In genomic region chr1:1627842-1628655, GRCh38 we compare ENCODE assay signal across 14 cellular contexts. TPM values are rescaled to one million over a fixed set of nuclear protein-coding genes. Genes with fewer than 3 reads are reported as not detected.
DNase-seq lines count a peak whose midpoint lies in the region; ATAC-seq, FAIRE-seq and TF ChIP-seq lines count a peak whose summit lies in the region.
"Had no signal": no experiment of that assay in that cellular context is flagged by ENCODE, and none has a peak within 500 bp of the region (broad histone marks: within the 10 kb centered on the region; RNA-seq: fewer than 3 reads in every experiment).

No MANE protein-coding gene starts in this region.

- H2AFZ ChIP-seq in HepG2 (ENCODE audit: low read length) (no peak overlapping the region), smooth muscle cell (ENCODE audit: low read depth) (no peak overlapping the region)

- H4K20me1 ChIP-seq in HepG2 (ENCODE audit: insufficient read depth, low read length) (no peaks in the 10 kb centered on the region), smooth muscle cell (ENCODE audit: low read depth) (peaks cover 37% of the 10 kb centered on the region)

- H3K36me3 Mint-ChIP-seq in T-cell = no peaks in the 10 kb centered on the region
- H3K36me3 Mint-ChIP-seq in stimulated activated memory B cell treated with anti-CD40 and anti-IgM and Interleukin-4, amounts not matched to agents 10 μg/mL and 1 μg/mL and 100 μg/mL, for 72 hours = no peaks in the 10 kb centered on the region

- ATAC-seq in T-cell (replicated peaks in 1 of 4) = no peak
- no peak for ATAC-seq in HepG2
- no peak for ATAC-seq in stimulated activated memory B cell treated with anti-CD40 and anti-IgM and Interleukin-4, amounts not matched to agents 10 μg/mL and 1 μg/mL and 100 μg/mL, for 72 hours

- H3K9me3 Mint-ChIP-seq in T-cell = no peaks in the 10 kb centered on the region
- H3K9me3 Mint-ChIP-seq in stimulated activated memory B cell treated with anti-CD40 and anti-IgM and Interleukin-4, amounts not matched to agents 10 μg/mL and 1 μg/mL and 100 μg/mL, for 72 hours = no peaks in the 10 kb centered on the region
- H3K9me3 Mint-ChIP-seq: T-helper 1 cell treated with Interleukin-12 subunit alpha and Interleukin-12 subunit beta and Interleukin-4 antibody, amounts not matched to agents 30 μg/mL and 1 μg/mL, for 36 hours had no signal

- no peak for FAIRE-seq in HepG2 (lab: Jason Lieb, UNC)
- FAIRE-seq: small intestine had no signal

- peak overlapping the region; percentile 28 to 57 (median 46) for H3K4me3 Mint-ChIP-seq in T-cell
- H3K4me3 Mint-ChIP-seq in stimulated activated memory B cell treated with anti-CD40 and anti-IgM and Interleukin-4, amounts not matched to agents 10 μg/mL and 1 μg/mL and 100 μg/mL, for 72 hours = peak overlapping the region; percentile 34
- H3K4me3 Mint-ChIP-seq: T-helper 1 cell treated with Interleukin-12 subunit alpha and Interleukin-12 subunit beta and Interleukin-4 antibody, amounts not matched to agents 30 μg/mL and 1 μg/mL, for 36 hours had no signal

- peaks cover 4 to 8% (median 7%) of the 10 kb centered on the region in 3 donors for H3K4me1 Mint-ChIP-seq in T-cell
- peaks cover 24% of the 10 kb centered on the region for H3K4me1 Mint-ChIP-seq in stimulated activated memory B cell treated with anti-CD40 and anti-IgM and Interleukin-4, amounts not matched to agents 10 μg/mL and 1 μg/mL and 100 μg/mL, for 72 hours

- H3K4me3 ChIP-seq in HepG2 (replicated peaks in 1 of 3; ENCODE audit: insufficient read depth in 1 of 3, low read depth in 2 of 3, low read length in 3 of 3) (no peak overlapping the region), smooth muscle cell (no peak overlapping the region), ascending aorta (no peak overlapping the region)

- H3K4me2 ChIP-seq in HepG2 (ENCODE audit: low read depth, low read length) (no peak overlapping the region), smooth muscle cell (no peak overlapping the region)

- H3K27ac Mint-ChIP-seq in T-cell = peak overlapping the region in 1 of 2 donors; percentile 39
- H3K27ac Mint-ChIP-seq in stimulated activated memory B cell treated with anti-CD40 and anti-IgM and Interleukin-4, amounts not matched to agents 10 μg/mL and 1 μg/mL and 100 μg/mL, for 72 hours = no peak overlapping the region
- H3K27ac Mint-ChIP-seq: T-helper 1 cell treated with Interleukin-12 subunit alpha and Interleukin-12 subunit beta and Interleukin-4 antibody, amounts not matched to agents 30 μg/mL and 1 μg/mL, for 36 hours had no signal

- peaks cover 3% of the 10 kb centered on the region for H3F3A ChIP-seq in smooth muscle cell (ENCODE audit: low read depth)

- TF ChIP-seq CTCF in HepG2 (CRISPR knock-in tag; IDR thresholded peaks at IDR 0.05) (no peak), smooth muscle cell (IDR thresholded peaks at IDR 0.05; ENCODE audit: borderline replicate concordance, insufficient read depth, poor library complexity, severe bottlenecking) (no peak), ascending aorta (IDR thresholded peaks at IDR 0.05) (no peak)

- no peak overlapping the region for H3K27ac ChIP-seq in HepG2 (ENCODE audit: extremely low read length, insufficient read depth, low read length)
- H3K27ac ChIP-seq in smooth muscle cell (ENCODE audit: low read depth) = no peak overlapping the region
- no peak overlapping the region for H3K27ac ChIP-seq in ascending aorta

- H3K9me3 ChIP-seq in HepG2 (ENCODE audit: low read length) (no peaks in the 10 kb centered on the region), smooth muscle cell (replicated peaks; ENCODE audit: low read depth) (no peaks in the 10 kb centered on the region), ascending aorta (no peaks in the 10 kb centered on the region)

- no peak for TF ChIP-seq POLR2A in HepG2 (IDR thresholded peaks at IDR 0.05; ENCODE audit: insufficient read depth in 1 of 2, low read depth in 2 of 2, low read length in 2 of 2)

- TSS peak; percentile 50 for BruUV-seq in HepG2 (replicated peaks; lab: Mats Ljungman, UMichigan)

- peak; percentile 20 for DNase-seq in activated CD8-positive, alpha-beta memory T cell treated with anti-CD3 and anti-CD28 coated beads, Interleukin-2, amount 50 U/mL, for 4 hours
- DNase-seq in activated CD8-positive, alpha-beta memory T cell treated with anti-CD3 and anti-CD28 coated beads for 24 hours = no peak
- DNase-seq in T-cell (peak in 2 of 34 experiments; percentile 7 to 23), HepG2 (ENCODE audit: low spot score) (no peak), smooth muscle cell (lab: John Stamatoyannopoulos, UW; ENCODE audit: unreplicated experiment) (no peak), NCI-H82 treated with DMSO at 0.1 percent for 48 hours (lab: John Stamatoyannopoulos, UW; ENCODE audit: unreplicated experiment) (no peak), ascending aorta (ENCODE audit: low spot score in 2 of 2) (no peak)
- DNase-seq: DMS79 treated with DMSO at 0.1 percent for 48 hours, NCI-H2227 treated with DMSO at 0.1 percent for 48 hours, trophoblast cell had no signal

- H3K79me2 ChIP-seq in HepG2 (ENCODE audit: insufficient read depth, low read length) (no peaks in the 10 kb centered on the region), smooth muscle cell (ENCODE audit: low read depth) (no peaks in the 10 kb centered on the region)

- intact Hi-C loops in HepG2 (cut with micrococcal nuclease; ENCODE audit: unreplicated experiment) (no loop called here), ascending aorta (cut with DNase I) (no loop called here)

- POLR2A ChIA-PET in T-cell (lab: Charles Lee) = no interaction called here
- POLR2A ChIA-PET in HepG2 (lab: Yijun Ruan, JAX) = no interaction called here

- peaks cover 0 to 2% of the 10 kb centered on the region in 2 experiments; a peak in 1 of 5 replicates for H3K36me3 ChIP-seq in HepG2 (replicated peaks in 1 of 2; ENCODE audit: control insufficient read depth in 1 of 2, insufficient read depth in 2 of 2, low read length in 2 of 2)
- H3K36me3 ChIP-seq in smooth muscle cell (ENCODE audit: low read depth) = no peaks in the 10 kb centered on the region
- peaks cover 6 to 31% of the 10 kb centered on the region in 2 donors for H3K36me3 ChIP-seq in ascending aorta

- in situ Hi-C loops in HepG2 (cut with HindIII; ENCODE audit: extremely low pct_ligation_motif_present, low pct_unique_long_range_greater_than_20kb) = no loop called here

- no peak for TF ChIP-seq RAD21 in HepG2 (CRISPR knock-in tag; IDR thresholded peaks at IDR 0.05)

- H3K9ac ChIP-seq in HepG2 (ENCODE audit: insufficient read depth, low read depth, low read length) (no peak overlapping the region), smooth muscle cell (ENCODE audit: low read depth) (no peak overlapping the region)

- no peaks in the 10 kb centered on the region for H3K27me3 ChIP-seq in HepG2 (ENCODE audit: control insufficient read depth in 1 of 2, insufficient read depth in 2 of 2, low read length in 2 of 2)
- no peaks in the 10 kb centered on the region for H3K27me3 ChIP-seq in smooth muscle cell (ENCODE audit: low read depth)
- H3K27me3 ChIP-seq in ascending aorta = no peaks in the 10 kb centered on the region

- 96% methylated on average over 4 of the region's 50 CpGs for WGBS in HepG2 (ENCODE audit: low lambda C conversion rate)
- WGBS in smooth muscle cell (ENCODE audit: low lambda C conversion rate) = 98% methylated on average over 48 of the region's 50 CpGs

- CTCF ChIA-PET in T-cell (lab: Charles Lee) (no interaction called here), HepG2 (lab: Yijun Ruan, JAX; ENCODE audit: low intra/inter-chr PET ratio, low total read pairs) (no interaction called here)

- TF ChIP-seq EP300 in HepG2 (IDR thresholded peaks at IDR 0.05; ENCODE audit: low read depth in 2 of 2, low read length in 2 of 2) (no peak), HepG2 (CRISPR knock-in tag; IDR thresholded peaks at IDR 0.05; ENCODE audit: borderline replicate concordance) (no peak)

- H3K27me3 Mint-ChIP-seq in T-cell = peaks cover 0 to 4% of the 10 kb centered on the region in 2 donors
- peaks cover 9% of the 10 kb centered on the region for H3K27me3 Mint-ChIP-seq in stimulated activated memory B cell treated with anti-CD40 and anti-IgM and Interleukin-4, amounts not matched to agents 10 μg/mL and 1 μg/mL and 100 μg/mL, for 72 hours

- H3K4me1 ChIP-seq in HepG2 (ENCODE audit: insufficient read depth, low read length) (no peaks in the 10 kb centered on the region), smooth muscle cell (ENCODE audit: low read depth) (peaks cover 3% of the 10 kb centered on the region), ascending aorta (peaks cover 0 to 3% of the 10 kb centered on the region in 2 donors)

RNA-seq across cellular contexts. Expression of gene MMP23B, which starts 3.9 kb away (rescaled TPM):
- total RNA-seq in T-cell = 10 to 100 TPM in 1 of 5 donors, 1 to 10 TPM in 4; 4.8 to 11.2 (median 6.8) TPM
- 0.75 and 1.0 TPM in 2 replicates for total RNA-seq in HepG2 (2016; rRNA removed; fragmentation: Illumina TruSeq; extraction: Trizol)
- 1.0 and 1.4 TPM in 2 replicates for total RNA-seq in HepG2 (2016; cell fraction: cytosol; rRNA removed; fragmentation: Illumina TruSeq; extraction: Trizol; ENCODE audit: low read depth)
- total RNA-seq in HepG2 (2016; cell fraction: insoluble cytoplasmic fraction; rRNA removed; fragmentation: Illumina TruSeq; extraction: Trizol) = 0.46 and 1.8 TPM in 2 replicates
- total RNA-seq in HepG2 (2016; cell fraction: membrane; rRNA removed; fragmentation: Illumina TruSeq; extraction: Trizol) = 1.1 and 1.5 TPM in 2 replicates
- total RNA-seq in HepG2 (2016; cell fraction: nucleus; rRNA removed; fragmentation: Illumina TruSeq; extraction: Trizol) = 2.1 and 2.7 TPM in 2 replicates
- polyA plus RNA-seq in HepG2 (2011; rRNA removed) = 0.61 and 2.0 TPM in 2 replicates
- 0.92 and 1.5 TPM in 2 replicates for polyA plus RNA-seq in HepG2 (2011; cell fraction: cytosol; rRNA removed)
- 16.7 and 18.0 TPM in 2 replicates for polyA plus RNA-seq in HepG2 (2011; cell fraction: nucleus; rRNA removed)
- polyA plus RNA-seq in HepG2 (2012) = 0.85 and 1.5 TPM in 2 replicates
- 0.46 and 1.3 TPM in 2 replicates for polyA plus RNA-seq in HepG2 (2016; cell fraction: cytosol; fragmentation: Illumina TruSeq; extraction: Trizol; ENCODE audit: low read depth)
- polyA plus RNA-seq in HepG2 (2016; cell fraction: insoluble cytoplasmic fraction; fragmentation: Illumina TruSeq; extraction: Trizol; ENCODE audit: low read depth) = 0.38 and 0.46 TPM in 2 replicates
- 0.78 and 1.4 TPM in 2 replicates for polyA plus RNA-seq in HepG2 (2016; cell fraction: membrane; fragmentation: Illumina TruSeq; extraction: Trizol; ENCODE audit: low read depth)
- polyA plus RNA-seq in HepG2 (2016; cell fraction: nucleus; fragmentation: Illumina TruSeq; extraction: Trizol; ENCODE audit: insufficient read depth, low read depth) = 0.47 and 1.1 TPM in 2 replicates
- 0.54 and 0.75 TPM in 2 replicates for polyA minus RNA-seq in HepG2 (2011; rRNA and poly(A)+ RNA removed; ENCODE audit: low replicate concordance)
- 0.79 TPM in 1 of 2 replicates, not detected in the other for polyA minus RNA-seq in HepG2 (2011; cell fraction: cytosol; rRNA and poly(A)+ RNA removed)
- 0.77 and 1.4 TPM in 2 replicates for polyA minus RNA-seq in HepG2 (2011; cell fraction: nucleus; rRNA and poly(A)+ RNA removed)
- 81.7 and 89.8 TPM in 2 replicates for total RNA-seq in smooth muscle cell
- polyA plus RNA-seq in smooth muscle cell = 197 and 218 TPM in 2 replicates
- total RNA-seq in ascending aorta = 71.3 TPM

RNA-seq across cellular contexts. Expression of gene MIB2, which starts 12.7 kb away (rescaled TPM):
- total RNA-seq in T-cell (100 to 1,000 TPM in 3 of 5 donors, 10 to 100 TPM in 2; 68.9 to 105 (median 103) TPM), HepG2 (2016; rRNA removed; fragmentation: Illumina TruSeq; extraction: Trizol) (10.3 and 30.4 TPM in 2 replicates), smooth muscle cell (21.9 and 42.7 TPM in 2 replicates), ascending aorta (96.9 TPM)
- 16.4 and 16.7 TPM in 2 replicates for total RNA-seq in HepG2 (2016; cell fraction: cytosol; rRNA removed; fragmentation: Illumina TruSeq; extraction: Trizol; ENCODE audit: low read depth)
- 9.2 and 32.3 TPM in 2 replicates for total RNA-seq in HepG2 (2016; cell fraction: insoluble cytoplasmic fraction; rRNA removed; fragmentation: Illumina TruSeq; extraction: Trizol)
- total RNA-seq in HepG2 (2016; cell fraction: membrane; rRNA removed; fragmentation: Illumina TruSeq; extraction: Trizol) = 20.6 and 22.6 TPM in 2 replicates
- 24.1 and 25.9 TPM in 2 replicates for total RNA-seq in HepG2 (2016; cell fraction: nucleus; rRNA removed; fragmentation: Illumina TruSeq; extraction: Trizol)
- polyA plus RNA-seq in HepG2 (2011; rRNA removed) (19.9 and 31.3 TPM in 2 replicates), smooth muscle cell (61.2 and 71.2 TPM in 2 replicates)
- 12.2 and 30.4 TPM in 2 replicates for polyA plus RNA-seq in HepG2 (2011; cell fraction: cytosol; rRNA removed)
- polyA plus RNA-seq in HepG2 (2011; cell fraction: nucleus; rRNA removed) = 421 and 707 TPM in 2 replicates
- polyA plus RNA-seq in HepG2 (2012) = 16.8 and 35.3 TPM in 2 replicates
- polyA plus RNA-seq in HepG2 (2016; cell fraction: cytosol; fragmentation: Illumina TruSeq; extraction: Trizol; ENCODE audit: low read depth) = 15.5 and 15.9 TPM in 2 replicates
- polyA plus RNA-seq in HepG2 (2016; cell fraction: insoluble cytoplasmic fraction; fragmentation: Illumina TruSeq; extraction: Trizol; ENCODE audit: low read depth) = 9.4 and 11.7 TPM in 2 replicates
- polyA plus RNA-seq in HepG2 (2016; cell fraction: membrane; fragmentation: Illumina TruSeq; extraction: Trizol; ENCODE audit: low read depth) = 14.1 and 15.4 TPM in 2 replicates
- 59.2 and 75.4 TPM in 2 replicates for polyA plus RNA-seq in HepG2 (2016; cell fraction: nucleus; fragmentation: Illumina TruSeq; extraction: Trizol; ENCODE audit: insufficient read depth, low read depth)
- 24.6 and 100 TPM in 2 replicates for polyA minus RNA-seq in HepG2 (2011; rRNA and poly(A)+ RNA removed; ENCODE audit: low replicate concordance)
- 27.4 and 28.8 TPM in 2 replicates for polyA minus RNA-seq in HepG2 (2011; cell fraction: cytosol; rRNA and poly(A)+ RNA removed)
- polyA minus RNA-seq in HepG2 (2011; cell fraction: nucleus; rRNA and poly(A)+ RNA removed) = 51.5 and 62.8 TPM in 2 replicates

RNA-seq across cellular contexts. Expression of gene FNDC10, which starts 28.1 kb away (rescaled TPM):
- total RNA-seq in T-cell (1 to 10 TPM; 2.1 to 6.3 (median 5.9) TPM), HepG2 (2016; rRNA removed; fragmentation: Illumina TruSeq; extraction: Trizol) (2.0 and 2.5 TPM in 2 replicates), smooth muscle cell (3.3 and 9.1 TPM in 2 replicates), ascending aorta (1.8 TPM)
- total RNA-seq in HepG2 (2016; cell fraction: cytosol; rRNA removed; fragmentation: Illumina TruSeq; extraction: Trizol; ENCODE audit: low read depth) = 6.6 and 6.8 TPM in 2 replicates
- 2.4 and 2.8 TPM in 2 replicates for total RNA-seq in HepG2 (2016; cell fraction: insoluble cytoplasmic fraction; rRNA removed; fragmentation: Illumina TruSeq; extraction: Trizol)
- 10.4 and 11.3 TPM in 2 replicates for total RNA-seq in HepG2 (2016; cell fraction: membrane; rRNA removed; fragmentation: Illumina TruSeq; extraction: Trizol)
- 1.1 and 1.3 TPM in 2 replicates for total RNA-seq in HepG2 (2016; cell fraction: nucleus; rRNA removed; fragmentation: Illumina TruSeq; extraction: Trizol)
- polyA plus RNA-seq in HepG2 (2011; rRNA removed) (2.2 and 3.1 TPM in 2 replicates), smooth muscle cell (14.2 and 22.5 TPM in 2 replicates)
- 2.6 and 5.4 TPM in 2 replicates for polyA plus RNA-seq in HepG2 (2011; cell fraction: cytosol; rRNA removed)
- 3.9 and 4.3 TPM in 2 replicates for polyA plus RNA-seq in HepG2 (2011; cell fraction: nucleus; rRNA removed)
- polyA plus RNA-seq in HepG2 (2012) = 4.0 and 4.3 TPM in 2 replicates
- polyA plus RNA-seq in HepG2 (2016; cell fraction: cytosol; fragmentation: Illumina TruSeq; extraction: Trizol; ENCODE audit: low read depth) = 20.0 and 21.4 TPM in 2 replicates
- polyA plus RNA-seq in HepG2 (2016; cell fraction: insoluble cytoplasmic fraction; fragmentation: Illumina TruSeq; extraction: Trizol; ENCODE audit: low read depth) = 5.1 and 6.0 TPM in 2 replicates
- polyA plus RNA-seq in HepG2 (2016; cell fraction: membrane; fragmentation: Illumina TruSeq; extraction: Trizol; ENCODE audit: low read depth) = 21.7 and 28.5 TPM in 2 replicates
- polyA plus RNA-seq in HepG2 (2016; cell fraction: nucleus; fragmentation: Illumina TruSeq; extraction: Trizol; ENCODE audit: insufficient read depth, low read depth) = 4.3 and 4.8 TPM in 2 replicates
- 4.9 TPM in 1 of 2 replicates, not detected in the other for polyA minus RNA-seq in HepG2 (2011; rRNA and poly(A)+ RNA removed; ENCODE audit: low replicate concordance)
- 4.0 and 4.4 TPM in 2 replicates for polyA minus RNA-seq in HepG2 (2011; cell fraction: cytosol; rRNA and poly(A)+ RNA removed)
- 0.64 and 1.1 TPM in 2 replicates for polyA minus RNA-seq in HepG2 (2011; cell fraction: nucleus; rRNA and poly(A)+ RNA removed)
- total RNA-seq: HT-29 had no signal

RNA-seq across cellular contexts. Expression of gene CDK11B, which starts 30.8 kb away (rescaled TPM):
- 10 to 100 TPM; 38.0 to 54.3 (median 43.7) TPM for total RNA-seq in T-cell
- 12.4 and 15.1 TPM in 2 replicates for total RNA-seq in HepG2 (2016; rRNA removed; fragmentation: Illumina TruSeq; extraction: Trizol)
- total RNA-seq in HepG2 (2016; cell fraction: cytosol; rRNA removed; fragmentation: Illumina TruSeq; extraction: Trizol; ENCODE audit: low read depth) = 2.3 and 3.1 TPM in 2 replicates
- total RNA-seq in HepG2 (2016; cell fraction: insoluble cytoplasmic fraction; rRNA removed; fragmentation: Illumina TruSeq; extraction: Trizol) = 9.4 and 16.6 TPM in 2 replicates
- total RNA-seq in HepG2 (2016; cell fraction: membrane; rRNA removed; fragmentation: Illumina TruSeq; extraction: Trizol) = 3.6 and 4.3 TPM in 2 replicates
- 11.2 TPM in 2 replicates for total RNA-seq in HepG2 (2016; cell fraction: nucleus; rRNA removed; fragmentation: Illumina TruSeq; extraction: Trizol)
- polyA plus RNA-seq in HepG2 (2011; rRNA removed) = 3.6 and 3.9 TPM in 2 replicates
- polyA plus RNA-seq in HepG2 (2011; cell fraction: cytosol; rRNA removed) = 3.1 TPM in 2 replicates
- polyA plus RNA-seq in HepG2 (2011; cell fraction: nucleus; rRNA removed) = 20.3 and 22.5 TPM in 2 replicates
- 15.9 and 17.5 TPM in 2 replicates for polyA plus RNA-seq in HepG2 (2012)
- 1.4 and 2.2 TPM in 2 replicates for polyA plus RNA-seq in HepG2 (2016; cell fraction: cytosol; fragmentation: Illumina TruSeq; extraction: Trizol; ENCODE audit: low read depth)
- 21.8 and 26.2 TPM in 2 replicates for polyA plus RNA-seq in HepG2 (2016; cell fraction: insoluble cytoplasmic fraction; fragmentation: Illumina TruSeq; extraction: Trizol; ENCODE audit: low read depth)
- 4.1 TPM in 2 replicates for polyA plus RNA-seq in HepG2 (2016; cell fraction: membrane; fragmentation: Illumina TruSeq; extraction: Trizol; ENCODE audit: low read depth)
- 56.5 and 61.8 TPM in 2 replicates for polyA plus RNA-seq in HepG2 (2016; cell fraction: nucleus; fragmentation: Illumina TruSeq; extraction: Trizol; ENCODE audit: insufficient read depth, low read depth)
- 2.6 and 3.1 TPM in 2 replicates for polyA minus RNA-seq in HepG2 (2011; rRNA and poly(A)+ RNA removed; ENCODE audit: low replicate concordance)
- polyA minus RNA-seq in HepG2 (2011; cell fraction: cytosol; rRNA and poly(A)+ RNA removed) = 2.2 and 3.0 TPM in 2 replicates
- 3.1 and 3.4 TPM in 2 replicates for polyA minus RNA-seq in HepG2 (2011; cell fraction: nucleus; rRNA and poly(A)+ RNA removed)
- 12.1 and 15.6 TPM in 2 replicates for total RNA-seq in smooth muscle cell
- 13.7 and 21.1 TPM in 2 replicates for polyA plus RNA-seq in smooth muscle cell
- total RNA-seq in ascending aorta = 24.8 TPM

RNA-seq across cellular contexts. Expression of gene SSU72, which starts 53.4 kb away (rescaled TPM):
- total RNA-seq in T-cell = 100 to 1,000 TPM; 112 to 135 (median 134) TPM
- 63.5 and 67.1 TPM in 2 replicates for total RNA-seq in HepG2 (2016; rRNA removed; fragmentation: Illumina TruSeq; extraction: Trizol)
- 174 and 181 TPM in 2 replicates for total RNA-seq in HepG2 (2016; cell fraction: cytosol; rRNA removed; fragmentation: Illumina TruSeq; extraction: Trizol; ENCODE audit: low read depth)
- total RNA-seq in HepG2 (2016; cell fraction: insoluble cytoplasmic fraction; rRNA removed; fragmentation: Illumina TruSeq; extraction: Trizol) = 55.4 and 71.0 TPM in 2 replicates
- total RNA-seq in HepG2 (2016; cell fraction: membrane; rRNA removed; fragmentation: Illumina TruSeq; extraction: Trizol) = 205 and 206 TPM in 2 replicates
- total RNA-seq in HepG2 (2016; cell fraction: nucleus; rRNA removed; fragmentation: Illumina TruSeq; extraction: Trizol) = 33.8 and 37.5 TPM in 2 replicates
- polyA plus RNA-seq in HepG2 (2011; rRNA removed) = 41.7 and 42.8 TPM in 2 replicates
- 46.2 and 47.3 TPM in 2 replicates for polyA plus RNA-seq in HepG2 (2011; cell fraction: cytosol; rRNA removed)
- 54.5 and 58.4 TPM in 2 replicates for polyA plus RNA-seq in HepG2 (2011; cell fraction: nucleus; rRNA removed)
- polyA plus RNA-seq in HepG2 (2012) = 78.4 and 81.7 TPM in 2 replicates
- 402 and 408 TPM in 2 replicates for polyA plus RNA-seq in HepG2 (2016; cell fraction: cytosol; fragmentation: Illumina TruSeq; extraction: Trizol; ENCODE audit: low read depth)
- polyA plus RNA-seq in HepG2 (2016; cell fraction: insoluble cytoplasmic fraction; fragmentation: Illumina TruSeq; extraction: Trizol; ENCODE audit: low read depth) = 95.7 and 105 TPM in 2 replicates
- polyA plus RNA-seq in HepG2 (2016; cell fraction: membrane; fragmentation: Illumina TruSeq; extraction: Trizol; ENCODE audit: low read depth) = 348 and 359 TPM in 2 replicates
- polyA plus RNA-seq in HepG2 (2016; cell fraction: nucleus; fragmentation: Illumina TruSeq; extraction: Trizol; ENCODE audit: insufficient read depth, low read depth) = 88.7 and 92.0 TPM in 2 replicates
- polyA minus RNA-seq in HepG2 (2011; rRNA and poly(A)+ RNA removed; ENCODE audit: low replicate concordance) = 60.1 and 74.5 TPM in 2 replicates
- 44.8 and 47.0 TPM in 2 replicates for polyA minus RNA-seq in HepG2 (2011; cell fraction: cytosol; rRNA and poly(A)+ RNA removed)
- polyA minus RNA-seq in HepG2 (2011; cell fraction: nucleus; rRNA and poly(A)+ RNA removed) = 35.7 and 37.5 TPM in 2 replicates
- 77.3 and 116 TPM in 2 replicates for total RNA-seq in smooth muscle cell
- polyA plus RNA-seq in smooth muscle cell = 223 and 231 TPM in 2 replicates
- 50.1 TPM for total RNA-seq in ascending aorta
